15 cellular contexts compared by ENCODE assay signal in the genomic region with DNA sequence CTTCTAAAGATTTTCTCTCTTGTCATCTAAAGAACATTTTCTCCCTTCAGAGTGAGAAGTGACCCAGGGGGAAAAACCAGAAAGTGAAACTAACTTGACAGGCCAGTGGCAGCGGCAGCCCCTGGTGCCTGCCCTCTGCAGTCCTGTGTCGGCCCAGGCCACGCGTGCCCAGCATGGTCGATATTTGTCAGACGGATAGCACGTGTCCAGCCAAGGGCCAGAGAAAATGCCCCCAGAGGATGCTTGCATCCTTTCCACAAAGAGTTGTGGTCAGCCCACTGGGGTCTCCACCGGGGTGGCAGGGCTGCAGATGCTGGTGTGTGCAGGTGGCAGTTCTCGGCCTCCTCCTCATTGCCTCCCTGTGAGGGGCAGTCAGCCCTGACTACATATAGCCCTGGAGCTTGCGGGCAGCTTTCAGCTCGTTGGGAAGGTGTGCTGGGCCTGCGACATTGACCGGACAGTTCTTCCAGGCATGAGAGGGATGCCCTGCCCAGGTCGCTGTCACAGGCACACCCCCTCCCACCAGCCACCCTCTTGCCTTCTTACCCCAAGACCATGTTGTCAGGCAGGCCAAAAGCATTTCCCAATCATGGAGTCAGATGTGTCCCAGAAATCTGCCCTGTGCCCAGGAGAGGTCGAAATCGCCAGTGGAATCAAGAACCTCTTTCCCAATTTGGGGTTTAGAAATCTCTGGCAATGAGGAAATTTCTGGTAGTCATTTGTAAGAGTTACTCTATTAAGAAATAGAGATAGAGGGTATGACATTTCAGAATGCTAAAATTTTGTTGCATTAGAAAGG.
DNase-seq lines count a peak whose midpoint lies in the region; ATAC-seq and TF ChIP-seq lines count a peak whose summit lies in the region.
"Had no signal": no experiment of that assay in that cellular context is flagged by ENCODE, and none has a peak within 500 bp of the region (broad histone marks: within the 10 kb centered on the region; RNA-seq: fewer than 3 reads in every experiment).

No MANE protein-coding gene starts in this region.

- no peak overlapping the region for H3K4me3 Mint-ChIP-seq in osteocyte (ENCODE audit: unreplicated experiment)
- H3K4me3 Mint-ChIP-seq: brain had no signal

- H3K36me3 Mint-ChIP-seq in osteocyte (ENCODE audit: unreplicated experiment) = peaks cover 4% of the 10 kb centered on the region
- H3K36me3 Mint-ChIP-seq: brain had no signal

- peaks cover 72% of the 10 kb centered on the region for H3K4me1 ChIP-seq in upper lobe of right lung

- H3K27me3 ChIP-seq in upper lobe of right lung = no peaks in the 10 kb centered on the region

- DNase-seq in left cardiac atrium = peak; percentile 41
- no peak for DNase-seq in left ventricle myocardium superior
- peak; percentile 64 for DNase-seq in fibroblast of the aortic adventitia (ENCODE audit: low read depth)
- no peak for DNase-seq in osteocyte (ENCODE audit: extremely low spot score, unreplicated experiment)
- peak; percentile 75 for DNase-seq in upper lobe of right lung
- DNase-seq in activated T-cell treated with anti-CD3 and anti-CD28 coated beads for 4 hours = no peak
- DNase-seq: activated CD4-positive, alpha-beta T cell treated with anti-CD3 and anti-CD28 coated beads, Interleukin-2, amount 50 U/mL, for 1 hour; NCI-H1092 treated with DMSO at 0.1 percent for 48 hours; NCI-H345; retina; T1000 had no signal

- intact Hi-C loops in left cardiac atrium (cut with DNase I) (no loop called here), left ventricle myocardium superior (cut with micrococcal nuclease) (no loop called here), upper lobe of right lung (cut with DNase I) (no loop called here)

- ATAC-seq in left cardiac atrium (peak in 1 of 2 donors; percentile 24), left ventricle myocardium superior (no peak), upper lobe of right lung (peak; percentile 57), HG03469 (IDR thresholded peaks at IDR 0.05; ENCODE audit: unreplicated experiment) (no peak), HG03565 (IDR thresholded peaks at IDR 0.05; ENCODE audit: unreplicated experiment) (no peak)

- H3K4me1 Mint-ChIP-seq in osteocyte (ENCODE audit: unreplicated experiment) = peaks cover 77% of the 10 kb centered on the region

- peak overlapping the region; percentile 2 for H3K27ac ChIP-seq in upper lobe of right lung

- no peaks in the 10 kb centered on the region for H3K9me3 Mint-ChIP-seq in osteocyte (ENCODE audit: unreplicated experiment)
- H3K9me3 Mint-ChIP-seq: activated T-helper 2 cell treated with anti-CD3 and anti-CD28 coated beads, Interferon-gamma antibody, Interleukin-2, Interleukin-4, amounts not matched to agents 10 μg/mL and 5 μg/mL and 100 μg/mL, durations not matched to agents 14 hours and 24 hours and 36 hours; brain had no signal

- no peaks in the 10 kb centered on the region for H3K27me3 Mint-ChIP-seq in osteocyte (ENCODE audit: unreplicated experiment)

- TF ChIP-seq CTCF in fibroblast of the aortic adventitia (IDR thresholded peaks at IDR 0.05; ENCODE audit: insufficient read depth, low read length) (no peak), osteocyte (IDR thresholded peaks at IDR 0.05) (no peak), upper lobe of right lung (IDR thresholded peaks at IDR 0.05) (no peak)

- no peaks in the 10 kb centered on the region for H3K9me3 ChIP-seq in upper lobe of right lung

- H3K4me3 ChIP-seq in fibroblast of the aortic adventitia (ENCODE audit: low read depth, low read length) = no peak overlapping the region
- H3K4me3 ChIP-seq in upper lobe of right lung = no peak overlapping the region

- H3K36me3 ChIP-seq in upper lobe of right lung = no peaks in the 10 kb centered on the region

- peak overlapping the region; percentile 70 for H3K27ac Mint-ChIP-seq in osteocyte (ENCODE audit: unreplicated experiment)
- H3K27ac Mint-ChIP-seq: activated T-helper 2 cell treated with anti-CD3 and anti-CD28 coated beads, Interferon-gamma antibody, Interleukin-2, Interleukin-4, amounts not matched to agents 10 μg/mL and 5 μg/mL and 100 μg/mL, durations not matched to agents 14 hours and 24 hours and 36 hours had no signal

Comparison
In these comparisons a context has a peak if more than half of its experiments do, and no peak if none do; other contexts are left out.
1. DNase-seq: peak in left cardiac atrium (single experiment), fibroblast of the aortic adventitia (single experiment) and upper lobe of right lung (single experiment); none in left ventricle myocardium superior (single experiment), osteocyte (single experiment) and activated T-cell treated with anti-CD3 and anti-CD28 coated beads for 4 hours (single experiment).